Comparison of ENCODE assay signal across 36 cellular contexts in genomic region chr5:12695651-12696050, GRCh38.
"Had no signal": no experiment of that assay in that cellular context is flagged by ENCODE, and none has a peak within 500 bp of the region (broad histone marks: within the 10 kb centered on the region; RNA-seq: fewer than 3 reads in every experiment).

No MANE protein-coding gene starts in this region.

- DNase-seq: Kasumi-1, MG63, MM.1S, MV-4-11, NCI-H1048, NCI-H1092, NCI-H1092 treated with DMSO at 0.1 percent for 48 hours, NCI-H1105, NCI-H1105 treated with DMSO at 0.1 percent for 48 hours, NCI-H1417, NCI-H1417 treated with DMSO at 0.1 percent for 48 hours, NCI-H1436, NCI-H1436 treated with DMSO at 0.1 percent for 48 hours, NCI-H146, NCI-H1694, NCI-H1694 treated with DMSO at 0.1 percent for 48 hours, NCI-H187, NCI-H187 treated with DMSO at 0.1 percent for 48 hours, NCI-H1930, NCI-H2029, NCI-H2029 treated with DMSO at 0.1 percent for 48 hours, NCI-H2081, NCI-H2081 treated with DMSO at 0.1 percent for 48 hours, NCI-H2107, NCI-H2171, NCI-H2171 treated with DMSO at 0.1 percent for 48 hours, NCI-H2227 treated with DMSO at 0.1 percent for 48 hours, NCI-H226, NCI-H345, NCI-H446, NCI-H446 treated with DMSO at 0.1 percent for 48 hours, NCI-H510A, NCI-H510A treated with DMSO at 0.1 percent for 48 hours, NCI-H524, NCI-H524 treated with DMSO at 0.1 percent for 48 hours, NCI-H526 had no signal

- H3K36me3 ChIP-seq: MG63 had no signal

- H3K4me3 ChIP-seq: MG63 had no signal

- H3K27me3 ChIP-seq: MG63 had no signal

- H3K9me3 ChIP-seq: MG63 had no signal
